1 cellular context compared by ENCODE assay signal in the genomic region with DNA sequence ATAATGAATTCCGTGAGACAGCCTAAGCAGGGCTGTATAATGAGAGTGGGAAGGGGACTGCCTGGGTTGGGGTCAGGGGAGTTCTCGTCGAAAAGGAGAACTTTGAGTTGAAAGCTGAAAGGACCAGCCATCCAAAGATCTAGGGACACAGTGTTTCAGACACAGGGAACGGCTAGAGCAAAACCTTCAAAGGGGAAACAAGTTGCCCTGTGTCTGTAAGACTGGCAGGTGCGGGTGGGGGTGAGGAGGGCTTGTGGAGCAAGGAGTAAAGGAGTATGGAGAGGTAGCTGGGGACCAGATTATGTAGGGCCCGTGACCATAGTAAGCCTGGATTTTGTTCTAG.
TF ChIP-seq lines count a peak whose summit lies in the region.

No MANE protein-coding gene starts in this region.

TF ChIP-seq in H1, 55 proteins besides CTCF, POLR2A, EP300 and RAD21 (continued from another document):
- TF ChIP-seq, protein P1, sequence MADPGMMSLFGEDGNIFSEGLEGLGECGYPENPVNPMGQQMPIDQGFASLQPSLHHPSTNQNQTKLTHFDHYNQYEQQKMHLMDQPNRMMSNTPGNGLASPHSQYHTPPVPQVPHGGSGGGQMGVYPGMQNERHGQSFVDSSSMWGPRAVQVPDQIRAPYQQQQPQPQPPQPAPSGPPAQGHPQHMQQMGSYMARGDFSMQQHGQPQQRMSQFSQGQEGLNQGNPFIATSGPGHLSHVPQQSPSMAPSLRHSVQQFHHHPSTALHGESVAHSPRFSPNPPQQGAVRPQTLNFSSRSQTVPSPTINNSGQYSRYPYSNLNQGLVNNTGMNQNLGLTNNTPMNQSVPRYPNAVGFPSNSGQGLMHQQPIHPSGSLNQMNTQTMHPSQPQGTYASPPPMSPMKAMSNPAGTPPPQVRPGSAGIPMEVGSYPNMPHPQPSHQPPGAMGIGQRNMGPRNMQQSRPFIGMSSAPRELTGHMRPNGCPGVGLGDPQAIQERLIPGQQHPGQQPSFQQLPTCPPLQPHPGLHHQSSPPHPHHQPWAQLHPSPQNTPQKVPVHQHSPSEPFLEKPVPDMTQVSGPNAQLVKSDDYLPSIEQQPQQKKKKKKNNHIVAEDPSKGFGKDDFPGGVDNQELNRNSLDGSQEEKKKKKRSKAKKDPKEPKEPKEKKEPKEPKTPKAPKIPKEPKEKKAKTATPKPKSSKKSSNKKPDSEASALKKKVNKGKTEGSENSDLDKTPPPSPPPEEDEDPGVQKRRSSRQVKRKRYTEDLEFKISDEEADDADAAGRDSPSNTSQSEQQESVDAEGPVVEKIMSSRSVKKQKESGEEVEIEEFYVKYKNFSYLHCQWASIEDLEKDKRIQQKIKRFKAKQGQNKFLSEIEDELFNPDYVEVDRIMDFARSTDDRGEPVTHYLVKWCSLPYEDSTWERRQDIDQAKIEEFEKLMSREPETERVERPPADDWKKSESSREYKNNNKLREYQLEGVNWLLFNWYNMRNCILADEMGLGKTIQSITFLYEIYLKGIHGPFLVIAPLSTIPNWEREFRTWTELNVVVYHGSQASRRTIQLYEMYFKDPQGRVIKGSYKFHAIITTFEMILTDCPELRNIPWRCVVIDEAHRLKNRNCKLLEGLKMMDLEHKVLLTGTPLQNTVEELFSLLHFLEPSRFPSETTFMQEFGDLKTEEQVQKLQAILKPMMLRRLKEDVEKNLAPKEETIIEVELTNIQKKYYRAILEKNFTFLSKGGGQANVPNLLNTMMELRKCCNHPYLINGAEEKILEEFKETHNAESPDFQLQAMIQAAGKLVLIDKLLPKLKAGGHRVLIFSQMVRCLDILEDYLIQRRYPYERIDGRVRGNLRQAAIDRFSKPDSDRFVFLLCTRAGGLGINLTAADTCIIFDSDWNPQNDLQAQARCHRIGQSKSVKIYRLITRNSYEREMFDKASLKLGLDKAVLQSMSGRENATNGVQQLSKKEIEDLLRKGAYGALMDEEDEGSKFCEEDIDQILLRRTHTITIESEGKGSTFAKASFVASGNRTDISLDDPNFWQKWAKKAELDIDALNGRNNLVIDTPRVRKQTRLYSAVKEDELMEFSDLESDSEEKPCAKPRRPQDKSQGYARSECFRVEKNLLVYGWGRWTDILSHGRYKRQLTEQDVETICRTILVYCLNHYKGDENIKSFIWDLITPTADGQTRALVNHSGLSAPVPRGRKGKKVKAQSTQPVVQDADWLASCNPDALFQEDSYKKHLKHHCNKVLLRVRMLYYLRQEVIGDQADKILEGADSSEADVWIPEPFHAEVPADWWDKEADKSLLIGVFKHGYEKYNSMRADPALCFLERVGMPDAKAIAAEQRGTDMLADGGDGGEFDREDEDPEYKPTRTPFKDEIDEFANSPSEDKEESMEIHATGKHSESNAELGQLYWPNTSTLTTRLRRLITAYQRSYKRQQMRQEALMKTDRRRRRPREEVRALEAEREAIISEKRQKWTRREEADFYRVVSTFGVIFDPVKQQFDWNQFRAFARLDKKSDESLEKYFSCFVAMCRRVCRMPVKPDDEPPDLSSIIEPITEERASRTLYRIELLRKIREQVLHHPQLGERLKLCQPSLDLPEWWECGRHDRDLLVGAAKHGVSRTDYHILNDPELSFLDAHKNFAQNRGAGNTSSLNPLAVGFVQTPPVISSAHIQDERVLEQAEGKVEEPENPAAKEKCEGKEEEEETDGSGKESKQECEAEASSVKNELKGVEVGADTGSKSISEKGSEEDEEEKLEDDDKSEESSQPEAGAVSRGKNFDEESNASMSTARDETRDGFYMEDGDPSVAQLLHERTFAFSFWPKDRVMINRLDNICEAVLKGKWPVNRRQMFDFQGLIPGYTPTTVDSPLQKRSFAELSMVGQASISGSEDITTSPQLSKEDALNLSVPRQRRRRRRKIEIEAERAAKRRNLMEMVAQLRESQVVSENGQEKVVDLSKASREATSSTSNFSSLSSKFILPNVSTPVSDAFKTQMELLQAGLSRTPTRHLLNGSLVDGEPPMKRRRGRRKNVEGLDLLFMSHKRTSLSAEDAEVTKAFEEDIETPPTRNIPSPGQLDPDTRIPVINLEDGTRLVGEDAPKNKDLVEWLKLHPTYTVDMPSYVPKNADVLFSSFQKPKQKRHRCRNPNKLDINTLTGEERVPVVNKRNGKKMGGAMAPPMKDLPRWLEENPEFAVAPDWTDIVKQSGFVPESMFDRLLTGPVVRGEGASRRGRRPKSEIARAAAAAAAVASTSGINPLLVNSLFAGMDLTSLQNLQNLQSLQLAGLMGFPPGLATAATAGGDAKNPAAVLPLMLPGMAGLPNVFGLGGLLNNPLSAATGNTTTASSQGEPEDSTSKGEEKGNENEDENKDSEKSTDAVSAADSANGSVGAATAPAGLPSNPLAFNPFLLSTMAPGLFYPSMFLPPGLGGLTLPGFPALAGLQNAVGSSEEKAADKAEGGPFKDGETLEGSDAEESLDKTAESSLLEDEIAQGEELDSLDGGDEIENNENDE (IDR thresholded peaks at IDR 0.05; ENCODE audit: insufficient replicate concordance, low read length), result no peak
